Comparison of ENCODE assay signal across 1 cellular context in the genomic region with DNA sequence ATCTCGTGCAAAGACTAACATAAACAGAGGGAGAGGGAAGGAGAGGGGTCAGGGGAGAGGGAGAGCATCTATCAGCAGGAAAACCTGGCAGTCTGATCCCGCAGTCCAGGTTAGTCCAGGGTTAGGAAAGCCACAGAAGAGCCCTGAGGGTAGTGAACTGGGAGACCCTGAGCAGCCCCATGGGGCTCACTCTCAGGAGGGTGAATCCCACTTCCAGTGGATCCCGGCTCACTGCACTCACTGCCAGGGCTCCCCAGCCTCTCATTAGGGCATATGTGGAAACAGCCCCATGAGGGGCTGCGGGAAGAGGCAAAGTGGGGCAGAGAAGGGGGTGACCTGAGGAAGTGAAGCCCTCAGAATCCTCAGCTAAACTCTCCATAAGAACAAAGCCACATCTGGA.
TF ChIP-seq lines count a peak whose summit lies in the region.

No MANE protein-coding gene starts in this region.

TF ChIP-seq in GM23338, 12 proteins besides CTCF, POLR2A, EP300 and RAD21 (continued from another document):
- TF ChIP-seq, protein P1, sequence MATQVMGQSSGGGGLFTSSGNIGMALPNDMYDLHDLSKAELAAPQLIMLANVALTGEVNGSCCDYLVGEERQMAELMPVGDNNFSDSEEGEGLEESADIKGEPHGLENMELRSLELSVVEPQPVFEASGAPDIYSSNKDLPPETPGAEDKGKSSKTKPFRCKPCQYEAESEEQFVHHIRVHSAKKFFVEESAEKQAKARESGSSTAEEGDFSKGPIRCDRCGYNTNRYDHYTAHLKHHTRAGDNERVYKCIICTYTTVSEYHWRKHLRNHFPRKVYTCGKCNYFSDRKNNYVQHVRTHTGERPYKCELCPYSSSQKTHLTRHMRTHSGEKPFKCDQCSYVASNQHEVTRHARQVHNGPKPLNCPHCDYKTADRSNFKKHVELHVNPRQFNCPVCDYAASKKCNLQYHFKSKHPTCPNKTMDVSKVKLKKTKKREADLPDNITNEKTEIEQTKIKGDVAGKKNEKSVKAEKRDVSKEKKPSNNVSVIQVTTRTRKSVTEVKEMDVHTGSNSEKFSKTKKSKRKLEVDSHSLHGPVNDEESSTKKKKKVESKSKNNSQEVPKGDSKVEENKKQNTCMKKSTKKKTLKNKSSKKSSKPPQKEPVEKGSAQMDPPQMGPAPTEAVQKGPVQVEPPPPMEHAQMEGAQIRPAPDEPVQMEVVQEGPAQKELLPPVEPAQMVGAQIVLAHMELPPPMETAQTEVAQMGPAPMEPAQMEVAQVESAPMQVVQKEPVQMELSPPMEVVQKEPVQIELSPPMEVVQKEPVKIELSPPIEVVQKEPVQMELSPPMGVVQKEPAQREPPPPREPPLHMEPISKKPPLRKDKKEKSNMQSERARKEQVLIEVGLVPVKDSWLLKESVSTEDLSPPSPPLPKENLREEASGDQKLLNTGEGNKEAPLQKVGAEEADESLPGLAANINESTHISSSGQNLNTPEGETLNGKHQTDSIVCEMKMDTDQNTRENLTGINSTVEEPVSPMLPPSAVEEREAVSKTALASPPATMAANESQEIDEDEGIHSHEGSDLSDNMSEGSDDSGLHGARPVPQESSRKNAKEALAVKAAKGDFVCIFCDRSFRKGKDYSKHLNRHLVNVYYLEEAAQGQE (IDR thresholded peaks at IDR 0.05; ENCODE audit: unreplicated experiment) = no peak
- no peak for TF ChIP-seq CREB1 (CRISPR knock-in tag; IDR thresholded peaks at IDR 0.05; ENCODE audit: low read depth)
- TF ChIP-seq STAT1 (IDR thresholded peaks at IDR 0.05; ENCODE audit: unreplicated experiment) = no peak
- no peak for TF ChIP-seq ZNF114 (CRISPR knock-in tag; IDR thresholded peaks at IDR 0.05)
- TF ChIP-seq POLR2AphosphoS5 (IDR thresholded peaks at IDR 0.05; ENCODE audit: low read depth) = no peak
- TF ChIP-seq, protein P2, sequence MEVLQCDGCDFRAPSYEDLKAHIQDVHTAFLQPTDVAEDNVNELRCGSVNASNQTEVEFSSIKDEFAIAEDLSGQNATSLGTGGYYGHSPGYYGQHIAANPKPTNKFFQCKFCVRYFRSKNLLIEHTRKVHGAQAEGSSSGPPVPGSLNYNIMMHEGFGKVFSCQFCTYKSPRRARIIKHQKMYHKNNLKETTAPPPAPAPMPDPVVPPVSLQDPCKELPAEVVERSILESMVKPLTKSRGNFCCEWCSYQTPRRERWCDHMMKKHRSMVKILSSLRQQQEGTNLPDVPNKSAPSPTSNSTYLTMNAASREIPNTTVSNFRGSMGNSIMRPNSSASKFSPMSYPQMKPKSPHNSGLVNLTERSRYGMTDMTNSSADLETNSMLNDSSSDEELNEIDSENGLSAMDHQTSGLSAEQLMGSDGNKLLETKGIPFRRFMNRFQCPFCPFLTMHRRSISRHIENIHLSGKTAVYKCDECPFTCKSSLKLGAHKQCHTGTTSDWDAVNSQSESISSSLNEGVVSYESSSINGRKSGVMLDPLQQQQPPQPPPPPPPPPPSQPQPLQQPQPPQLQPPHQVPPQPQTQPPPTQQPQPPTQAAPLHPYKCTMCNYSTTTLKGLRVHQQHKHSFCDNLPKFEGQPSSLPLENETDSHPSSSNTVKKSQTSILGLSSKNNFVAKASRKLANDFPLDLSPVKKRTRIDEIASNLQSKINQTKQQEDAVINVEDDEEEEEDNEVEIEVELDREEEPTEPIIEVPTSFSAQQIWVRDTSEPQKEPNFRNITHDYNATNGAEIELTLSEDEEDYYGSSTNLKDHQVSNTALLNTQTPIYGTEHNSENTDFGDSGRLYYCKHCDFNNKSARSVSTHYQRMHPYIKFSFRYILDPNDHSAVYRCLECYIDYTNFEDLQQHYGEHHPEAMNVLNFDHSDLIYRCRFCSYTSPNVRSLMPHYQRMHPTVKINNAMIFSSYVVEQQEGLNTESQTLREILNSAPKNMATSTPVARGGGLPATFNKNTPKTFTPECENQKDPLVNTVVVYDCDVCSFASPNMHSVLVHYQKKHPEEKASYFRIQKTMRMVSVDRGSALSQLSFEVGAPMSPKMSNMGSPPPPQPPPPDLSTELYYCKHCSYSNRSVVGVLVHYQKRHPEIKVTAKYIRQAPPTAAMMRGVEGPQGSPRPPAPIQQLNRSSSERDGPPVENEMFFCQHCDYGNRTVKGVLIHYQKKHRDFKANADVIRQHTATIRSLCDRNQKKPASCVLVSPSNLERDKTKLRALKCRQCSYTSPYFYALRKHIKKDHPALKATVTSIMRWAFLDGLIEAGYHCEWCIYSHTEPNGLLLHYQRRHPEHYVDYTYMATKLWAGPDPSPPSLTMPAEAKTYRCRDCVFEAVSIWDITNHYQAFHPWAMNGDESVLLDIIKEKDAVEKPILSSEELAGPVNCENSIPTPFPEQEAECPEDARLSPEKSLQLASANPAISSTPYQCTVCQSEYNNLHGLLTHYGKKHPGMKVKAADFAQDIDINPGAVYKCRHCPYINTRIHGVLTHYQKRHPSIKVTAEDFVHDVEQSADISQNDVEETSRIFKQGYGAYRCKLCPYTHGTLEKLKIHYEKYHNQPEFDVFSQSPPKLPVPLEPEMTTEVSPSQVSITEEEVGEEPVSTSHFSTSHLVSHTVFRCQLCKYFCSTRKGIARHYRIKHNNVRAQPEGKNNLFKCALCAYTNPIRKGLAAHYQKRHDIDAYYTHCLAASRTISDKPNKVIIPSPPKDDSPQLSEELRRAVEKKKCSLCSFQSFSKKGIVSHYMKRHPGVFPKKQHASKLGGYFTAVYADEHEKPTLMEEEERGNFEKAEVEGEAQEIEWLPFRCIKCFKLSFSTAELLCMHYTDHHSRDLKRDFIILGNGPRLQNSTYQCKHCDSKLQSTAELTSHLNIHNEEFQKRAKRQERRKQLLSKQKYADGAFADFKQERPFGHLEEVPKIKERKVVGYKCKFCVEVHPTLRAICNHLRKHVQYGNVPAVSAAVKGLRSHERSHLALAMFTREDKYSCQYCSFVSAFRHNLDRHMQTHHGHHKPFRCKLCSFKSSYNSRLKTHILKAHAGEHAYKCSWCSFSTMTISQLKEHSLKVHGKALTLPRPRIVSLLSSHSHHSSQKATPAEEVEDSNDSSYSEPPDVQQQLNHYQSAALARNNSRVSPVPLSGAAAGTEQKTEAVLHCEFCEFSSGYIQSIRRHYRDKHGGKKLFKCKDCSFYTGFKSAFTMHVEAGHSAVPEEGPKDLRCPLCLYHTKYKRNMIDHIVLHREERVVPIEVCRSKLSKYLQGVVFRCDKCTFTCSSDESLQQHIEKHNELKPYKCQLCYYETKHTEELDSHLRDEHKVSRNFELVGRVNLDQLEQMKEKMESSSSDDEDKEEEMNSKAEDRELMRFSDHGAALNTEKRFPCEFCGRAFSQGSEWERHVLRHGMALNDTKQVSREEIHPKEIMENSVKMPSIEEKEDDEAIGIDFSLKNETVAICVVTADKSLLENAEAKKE (CRISPR knock-in tag; IDR thresholded peaks at IDR 0.05) = no peak
TF ChIP-seq in GM23338: peak in this region for 0.
